In genomic region chr10:120371856-120372255, GRCh38 we compare ENCODE assay signal across 3 cellular contexts.
"Had no signal": no experiment of that assay in that cellular context is flagged by ENCODE, and none has a peak within 500 bp of the region (broad histone marks: within the 10 kb centered on the region; RNA-seq: fewer than 3 reads in every experiment).

No MANE protein-coding gene starts in this region.

- H3K4me3 ChIP-seq: GM12878 had no signal

- DNase-seq: GDM1, GF-D8 had no signal

- ATAC-seq: GM12878 had no signal
